ENCODE assay signal across 16 cellular contexts in genomic region chr21:44402323-44403105, GRCh38. TPM values are rescaled to one million over a fixed set of nuclear protein-coding genes. Genes with fewer than 3 reads are reported as not detected.
"Had no signal": no experiment of that assay in that cellular context is flagged by ENCODE, and none has a peak within 500 bp of the region (broad histone marks: within the 10 kb centered on the region; RNA-seq: fewer than 3 reads in every experiment).

No MANE protein-coding gene starts in this region.

- H3K4me3 ChIP-seq: lower lobe of right lung, thyroid gland had no signal

- H3K4me3 Mint-ChIP-seq: activated CD4-positive, alpha-beta memory T cell treated with anti-CD3 and anti-CD28 coated beads for 36 hours; activated CD4-positive, alpha-beta T cell treated with anti-CD3 and anti-CD28 coated beads for 36 hours; activated T-helper 1 cell treated with anti-CD3 and anti-CD28 coated beads, Interleukin-12 subunit alpha, Interleukin-12 subunit beta, Interleukin-2, Interleukin-4 antibody, amounts not matched to agents 30 ng/mL and 10 ng/mL and 1 ng/mL, durations not matched to agents 14 hours and 24 hours and 36 hours; endodermal cell; immature natural killer cell; mesothelial cell of epicardium; neural crest cell; stimulated activated effector memory CD8-positive, alpha-beta T cell treated with anti-CD3 and anti-CD28 coated beads, Interleukin-12 subunit alpha, Interleukin-12 subunit beta, amount 100 ng/mL, for 72 hours; T-helper 17 cell had no signal

- H3K9me3 ChIP-seq: lower lobe of right lung, thyroid gland had no signal

- ATAC-seq: activated CD4-positive, alpha-beta T cell treated with anti-CD3 and anti-CD28 coated beads for 36 hours; lower lobe of right lung; stimulated activated effector memory CD8-positive, alpha-beta T cell treated with anti-CD3 and anti-CD28 coated beads, Interleukin-12 subunit alpha, Interleukin-12 subunit beta, amount 100 ng/mL, for 72 hours; T-helper 17 cell had no signal

- DNase-seq: activated CD4-positive, alpha-beta memory T cell treated with anti-CD3 and anti-CD28 coated beads for 36 hours; activated CD4-positive, alpha-beta T cell treated with anti-CD3 and anti-CD28 coated beads for 36 hours; activated naive CD4-positive, alpha-beta T cell; endodermal cell; immature natural killer cell; lower lobe of right lung; stimulated activated CD4-positive, alpha-beta T cell treated with anti-CD3 and anti-CD28 coated beads, Interleukin-12 subunit alpha, Interleukin-12 subunit beta, amount 100 ng/mL, for 4 hours; T-helper 17 cell; thyroid gland; WERI-Rb-1 had no signal

- H3K27ac Mint-ChIP-seq: activated CD4-positive, alpha-beta T cell treated with anti-CD3 and anti-CD28 coated beads for 36 hours; activated T-helper 1 cell treated with anti-CD3 and anti-CD28 coated beads, Interleukin-12 subunit alpha, Interleukin-12 subunit beta, Interleukin-2, Interleukin-4 antibody, amounts not matched to agents 30 ng/mL and 10 ng/mL and 1 ng/mL, durations not matched to agents 14 hours and 24 hours and 36 hours; endodermal cell; mesothelial cell of epicardium; stimulated activated effector memory CD8-positive, alpha-beta T cell treated with anti-CD3 and anti-CD28 coated beads, Interleukin-12 subunit alpha, Interleukin-12 subunit beta, amount 100 ng/mL, for 72 hours; T-helper 17 cell had no signal

- H3K27me3 ChIP-seq: thyroid gland had no signal

- H3K4me1 ChIP-seq: lower lobe of right lung, parathyroid adenoma, thyroid gland had no signal

- H3K79me2 ChIP-seq: parathyroid adenoma had no signal

- H3K27me3 Mint-ChIP-seq: activated CD4-positive, alpha-beta memory T cell treated with anti-CD3 and anti-CD28 coated beads for 36 hours; activated CD4-positive, alpha-beta T cell treated with anti-CD3 and anti-CD28 coated beads for 36 hours; T-helper 17 cell had no signal

- H2AFZ ChIP-seq: parathyroid adenoma had no signal

- H3K36me3 Mint-ChIP-seq: activated CD4-positive, alpha-beta memory T cell treated with anti-CD3 and anti-CD28 coated beads for 36 hours; mesothelial cell of epicardium; stimulated activated effector memory CD8-positive, alpha-beta T cell treated with anti-CD3 and anti-CD28 coated beads, Interleukin-12 subunit alpha, Interleukin-12 subunit beta, amount 100 ng/mL, for 72 hours had no signal

- H3K27ac ChIP-seq: lower lobe of right lung, parathyroid adenoma, thyroid gland, WERI-Rb-1 had no signal

- H3K9me3 Mint-ChIP-seq: mesothelial cell of epicardium; stimulated activated effector memory CD8-positive, alpha-beta T cell treated with anti-CD3 and anti-CD28 coated beads, Interleukin-12 subunit alpha, Interleukin-12 subunit beta, amount 100 ng/mL, for 72 hours had no signal

- H3K9ac ChIP-seq: parathyroid adenoma had no signal

- H3K36me3 ChIP-seq: lower lobe of right lung, thyroid gland, WERI-Rb-1 had no signal

- H3K4me1 Mint-ChIP-seq: endodermal cell, immature natural killer cell, neural crest cell, T-helper 17 cell had no signal

RNA-seq across cellular contexts. Expression of gene TRPM2, which starts 49.1 kb away (rescaled TPM):
- total RNA-seq: myocyte, neural crest cell had no signal

RNA-seq across cellular contexts. Expression of gene LRRC3, which starts 52.8 kb away (rescaled TPM):
- total RNA-seq: myocyte had no signal
